Comparison of ENCODE assay signal across 1 cellular context in genomic region chr14:93319494-93319893, GRCh38.
TF ChIP-seq lines count a peak whose summit lies in the region.

No MANE protein-coding gene starts in this region.

TF ChIP-seq in GM12878, 131 proteins besides CTCF, POLR2A, EP300 and RAD21 (continued from another document):
- TF ChIP-seq SKIL (IDR thresholded peaks at IDR 0.05; ENCODE audit: low read depth, poor library complexity, severe bottlenecking) (no peak), RUNX3 (IDR thresholded peaks at IDR 0.05; ENCODE audit: low read length) (no peak), CHD1 (IDR thresholded peaks at IDR 0.05; ENCODE audit: low read depth, low read length) (no peak), WRNIP1 (IDR thresholded peaks at IDR 0.05; ENCODE audit: borderline replicate concordance, low read depth, low read length) (no peak), SMC3 (IDR thresholded peaks at IDR 0.05; ENCODE audit: borderline replicate concordance, low read length) (no peak), ZZZ3 (IDR thresholded peaks at IDR 0.05; ENCODE audit: control insufficient read depth, insufficient read length, low read depth) (no peak), TBL1XR1 (IDR thresholded peaks at IDR 0.05; ENCODE audit: low read depth, low read length) (no peak), STAT3 (IDR thresholded peaks at IDR 0.05; ENCODE audit: low read depth, low read length) (no peak)
- TF ChIP-seq, protein P1, sequence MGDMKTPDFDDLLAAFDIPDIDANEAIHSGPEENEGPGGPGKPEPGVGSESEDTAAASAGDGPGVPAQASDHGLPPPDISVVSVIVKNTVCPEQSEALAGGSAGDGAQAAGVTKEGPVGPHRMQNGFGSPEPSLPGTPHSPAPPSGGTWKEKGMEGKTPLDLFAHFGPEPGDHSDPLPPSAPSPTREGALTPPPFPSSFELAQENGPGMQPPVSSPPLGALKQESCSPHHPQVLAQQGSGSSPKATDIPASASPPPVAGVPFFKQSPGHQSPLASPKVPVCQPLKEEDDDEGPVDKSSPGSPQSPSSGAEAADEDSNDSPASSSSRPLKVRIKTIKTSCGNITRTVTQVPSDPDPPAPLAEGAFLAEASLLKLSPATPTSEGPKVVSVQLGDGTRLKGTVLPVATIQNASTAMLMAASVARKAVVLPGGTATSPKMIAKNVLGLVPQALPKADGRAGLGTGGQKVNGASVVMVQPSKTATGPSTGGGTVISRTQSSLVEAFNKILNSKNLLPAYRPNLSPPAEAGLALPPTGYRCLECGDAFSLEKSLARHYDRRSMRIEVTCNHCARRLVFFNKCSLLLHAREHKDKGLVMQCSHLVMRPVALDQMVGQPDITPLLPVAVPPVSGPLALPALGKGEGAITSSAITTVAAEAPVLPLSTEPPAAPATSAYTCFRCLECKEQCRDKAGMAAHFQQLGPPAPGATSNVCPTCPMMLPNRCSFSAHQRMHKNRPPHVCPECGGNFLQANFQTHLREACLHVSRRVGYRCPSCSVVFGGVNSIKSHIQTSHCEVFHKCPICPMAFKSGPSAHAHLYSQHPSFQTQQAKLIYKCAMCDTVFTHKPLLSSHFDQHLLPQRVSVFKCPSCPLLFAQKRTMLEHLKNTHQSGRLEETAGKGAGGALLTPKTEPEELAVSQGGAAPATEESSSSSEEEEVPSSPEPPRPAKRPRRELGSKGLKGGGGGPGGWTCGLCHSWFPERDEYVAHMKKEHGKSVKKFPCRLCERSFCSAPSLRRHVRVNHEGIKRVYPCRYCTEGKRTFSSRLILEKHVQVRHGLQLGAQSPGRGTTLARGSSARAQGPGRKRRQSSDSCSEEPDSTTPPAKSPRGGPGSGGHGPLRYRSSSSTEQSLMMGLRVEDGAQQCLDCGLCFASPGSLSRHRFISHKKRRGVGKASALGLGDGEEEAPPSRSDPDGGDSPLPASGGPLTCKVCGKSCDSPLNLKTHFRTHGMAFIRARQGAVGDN (IDR thresholded peaks at IDR 0.05): no peak
- TF ChIP-seq, protein P2, sequence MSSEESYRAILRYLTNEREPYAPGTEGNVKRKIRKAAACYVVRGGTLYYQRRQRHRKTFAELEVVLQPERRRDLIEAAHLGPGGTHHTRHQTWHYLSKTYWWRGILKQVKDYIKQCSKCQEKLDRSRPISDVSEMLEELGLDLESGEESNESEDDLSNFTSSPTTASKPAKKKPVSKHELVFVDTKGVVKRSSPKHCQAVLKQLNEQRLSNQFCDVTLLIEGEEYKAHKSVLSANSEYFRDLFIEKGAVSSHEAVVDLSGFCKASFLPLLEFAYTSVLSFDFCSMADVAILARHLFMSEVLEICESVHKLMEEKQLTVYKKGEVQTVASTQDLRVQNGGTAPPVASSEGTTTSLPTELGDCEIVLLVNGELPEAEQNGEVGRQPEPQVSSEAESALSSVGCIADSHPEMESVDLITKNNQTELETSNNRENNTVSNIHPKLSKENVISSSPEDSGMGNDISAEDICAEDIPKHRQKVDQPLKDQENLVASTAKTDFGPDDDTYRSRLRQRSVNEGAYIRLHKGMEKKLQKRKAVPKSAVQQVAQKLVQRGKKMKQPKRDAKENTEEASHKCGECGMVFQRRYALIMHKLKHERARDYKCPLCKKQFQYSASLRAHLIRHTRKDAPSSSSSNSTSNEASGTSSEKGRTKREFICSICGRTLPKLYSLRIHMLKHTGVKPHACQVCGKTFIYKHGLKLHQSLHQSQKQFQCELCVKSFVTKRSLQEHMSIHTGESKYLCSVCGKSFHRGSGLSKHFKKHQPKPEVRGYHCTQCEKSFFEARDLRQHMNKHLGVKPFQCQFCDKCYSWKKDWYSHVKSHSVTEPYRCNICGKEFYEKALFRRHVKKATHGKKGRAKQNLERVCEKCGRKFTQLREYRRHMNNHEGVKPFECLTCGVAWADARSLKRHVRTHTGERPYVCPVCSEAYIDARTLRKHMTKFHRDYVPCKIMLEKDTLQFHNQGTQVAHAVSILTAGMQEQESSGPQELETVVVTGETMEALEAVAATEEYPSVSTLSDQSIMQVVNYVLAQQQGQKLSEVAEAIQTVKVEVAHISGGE (CRISPR knock-in tag; IDR thresholded peaks at IDR 0.05): no peak
